In the genomic region with DNA sequence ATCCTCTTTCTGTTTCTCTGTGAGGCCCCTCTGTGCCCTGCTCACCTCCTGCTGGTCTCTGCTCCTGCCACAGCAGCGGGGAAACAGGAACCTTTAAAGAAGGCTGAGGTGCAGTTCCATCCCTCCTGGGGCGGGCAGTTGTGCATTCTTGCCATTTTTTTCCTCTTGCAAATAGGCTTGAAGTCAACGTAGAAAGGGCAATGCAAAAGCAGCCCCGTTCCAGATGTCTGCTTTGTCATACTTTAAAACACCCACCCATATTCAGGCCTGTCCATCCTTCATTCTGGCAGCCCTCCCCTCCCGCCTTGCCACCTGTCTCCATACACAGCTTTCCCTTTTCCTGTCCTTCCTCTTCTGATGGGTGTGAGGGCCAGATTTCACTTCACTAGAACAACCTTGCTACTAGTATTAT, we compare ENCODE assay signal across 8 cellular contexts.
DNase-seq lines count a peak whose midpoint lies in the region; ATAC-seq and TF ChIP-seq lines count a peak whose summit lies in the region.

No MANE protein-coding gene starts in this region.

- peak; percentile 50 for DNase-seq in RWPE1 (ENCODE audit: low spot score)
- DNase-seq in fibroblast of pulmonary artery (ENCODE audit: low read depth), result peak; percentile 89
- DNase-seq in omental fat pad (ENCODE audit: low spot score), result no peak
- DNase-seq in stimulated activated naive CD4-positive, alpha-beta T cell treated with Interleukin-2 at 50 U/mL for 16 hours (lab: John Stamatoyannopoulos, UW), result no peak
- no peak for DNase-seq in effector memory CD4-positive, alpha-beta T cell

- no peaks in the 10 kb centered on the region for H3K36me3 ChIP-seq in effector memory CD4-positive, alpha-beta T cell (ENCODE audit: control insufficient read depth, insufficient read depth, low read length)

- H3K4me3 ChIP-seq in fibroblast of pulmonary artery (replicated peaks; ENCODE audit: low read depth, low read length), result peak overlapping the region; percentile 1
- no peak overlapping the region for H3K4me3 ChIP-seq in effector memory CD4-positive, alpha-beta T cell (ENCODE audit: insufficient read depth, low read depth, low read length, poor library complexity, severe bottlenecking)

- peak; percentile 46 for ATAC-seq in omental fat pad (ENCODE audit: low FRiP score)
- ATAC-seq in HG02571 (IDR thresholded peaks at IDR 0.05; ENCODE audit: unreplicated experiment), result no peak
- ATAC-seq in HG03095 (IDR thresholded peaks at IDR 0.05; ENCODE audit: unreplicated experiment), result no peak

- no peaks in the 10 kb centered on the region for H3K27me3 ChIP-seq in effector memory CD4-positive, alpha-beta T cell (replicated peaks; ENCODE audit: control insufficient read depth, insufficient read depth, low read length, poor library complexity, severe bottlenecking)

- no peaks in the 10 kb centered on the region for H3K4me1 ChIP-seq in effector memory CD4-positive, alpha-beta T cell (ENCODE audit: control insufficient read depth, insufficient read depth, low read length, poor library complexity, severe bottlenecking)

- H3K9me3 ChIP-seq in effector memory CD4-positive, alpha-beta T cell (ENCODE audit: control insufficient read depth, low read length), result no peaks in the 10 kb centered on the region

- POLR2A ChIA-PET in RWPE1 (lab: Yijun Ruan, JAX; ENCODE audit: low non-redundant PET), result no interaction called here

- CTCF ChIA-PET in RWPE1 (lab: Yijun Ruan, JAX), result interaction anchor here (1.0 kb wide), 1 partner anchor 123 kb away, joined by 4 read pairs; no protein-coding TSS in a partner anchor

- TF ChIP-seq CTCF in C4-2B (conservative IDR thresholded peaks at IDR 0.05) (no peak), RWPE1 (conservative IDR thresholded peaks at IDR 0.05; ENCODE audit: low read depth) (no peak), fibroblast of pulmonary artery (IDR thresholded peaks at IDR 0.05; ENCODE audit: low read length, missing control alignments) (no peak), omental fat pad (IDR thresholded peaks at IDR 0.05) (no peak)

- peak overlapping the region; percentile 88 for H3K27ac ChIP-seq in C4-2B
- H3K27ac ChIP-seq in RWPE1, result peak overlapping the region; percentile 56
- H3K27ac ChIP-seq in effector memory CD4-positive, alpha-beta T cell (ENCODE audit: insufficient read depth, low read length, poor library complexity, severe bottlenecking), result no peak overlapping the region

Comparison
In these comparisons a context has a peak if more than half of its experiments do, and no peak if none do; other contexts are left out.
1. DNase-seq: peak in RWPE1 (single experiment) and fibroblast of pulmonary artery (single experiment); none in omental fat pad (single experiment), stimulated activated naive CD4-positive, alpha-beta T cell treated with Interleukin-2 at 50 U/mL for 16 hours (single experiment) and effector memory CD4-positive, alpha-beta T cell (0 of 3).